In genomic region chr2:176566936-176567335, GRCh38 we compare ENCODE assay signal across 16 cellular contexts.
A peak's percentile ranks its signal among the peaks of the same experiment; 100 is the strongest.
DNase-seq lines count a peak whose midpoint lies in the region; ATAC-seq, FAIRE-seq and TF ChIP-seq lines count a peak whose summit lies in the region.
"Had no signal": no experiment of that assay in that cellular context is flagged by ENCODE, and none has a peak within 500 bp of the region (broad histone marks: within the 10 kb centered on the region; RNA-seq: fewer than 3 reads in every experiment).

No MANE protein-coding gene starts in this region.

- H3K79me2 ChIP-seq in endothelial cell of umbilical vein (ENCODE audit: control insufficient read depth, insufficient read depth, low read length): no peaks in the 10 kb centered on the region

- H3K79me1 ChIP-seq in IMR-90 (ENCODE audit: low read depth in 1 of 2, low read length in 2 of 2): no peaks in the 10 kb centered on the region

- no peak overlapping the region for H3K56ac ChIP-seq in IMR-90 (ENCODE audit: extremely low read depth, insufficient read depth, low read length)

- H2AFZ ChIP-seq in IMR-90 (replicated peaks; ENCODE audit: low read length, poor library complexity) (no peak overlapping the region), endothelial cell of umbilical vein (ENCODE audit: low read depth, low read length) (no peak overlapping the region)

- intact Hi-C loops in IMR-90 (cut with micrococcal nuclease): no loop called here
- intact Hi-C loops in endothelial cell of umbilical vein (cut with micrococcal nuclease): loop anchor here (1.0 kb wide), 2 partner anchors 16 to 70 kb away; no protein-coding TSS in a partner anchor
- intact Hi-C loops in uterus (cut with DNase I; ENCODE audit: low total_unique reads): no loop called here
- intact Hi-C loops in gastrocnemius medialis (cut with DNase I; ENCODE audit: low total_unique reads): no loop called here

- peaks cover 3% of the 10 kb centered on the region; the same call in 1 of the 2 replicates for H3K9me1 ChIP-seq in IMR-90 (ENCODE audit: insufficient read depth, low read length)
- H3K9me1 ChIP-seq in endothelial cell of umbilical vein (replicated peaks; ENCODE audit: control insufficient read depth, extremely low read depth, insufficient read depth, low read length): no peaks in the 10 kb centered on the region

- H3K27me3 ChIP-seq in IMR-90 (ENCODE audit: control insufficient read depth, insufficient read depth, low read length) (no peaks in the 10 kb centered on the region), endothelial cell of umbilical vein (ENCODE audit: control insufficient read depth in 2 of 2, insufficient read depth in 2 of 2, low read length in 2 of 2) (no peaks in the 10 kb centered on the region), uterus (no peaks in the 10 kb centered on the region), gastrocnemius medialis (peaks cover 0 to 2% (median 0%) of the 10 kb centered on the region in 3 donors), MG63 (no peaks in the 10 kb centered on the region)
- H3K27me3 ChIP-seq: BLaER1 had no signal

- H3K4me2 ChIP-seq in IMR-90 (ENCODE audit: low read depth, low read length): no peak overlapping the region
- no peak overlapping the region for H3K4me2 ChIP-seq in endothelial cell of umbilical vein (ENCODE audit: insufficient read depth, low read length)
- H3K4me2 ChIP-seq: BLaER1 had no signal

- TF ChIP-seq CTCF in IMR-90 (conservative IDR thresholded peaks at IDR 0.05; ENCODE audit: low read depth, low read length) (no peak), endothelial cell of umbilical vein (IDR thresholded peaks at IDR 0.05; ENCODE audit: extremely low read depth in 1 of 2, insufficient read depth in 1 of 2, low read depth in 1 of 2, low read length in 2 of 2) (no peak), uterus (IDR thresholded peaks at IDR 0.05) (no peak), gastrocnemius medialis (IDR thresholded peaks at IDR 0.05 in 4 of 5, conservative IDR thresholded peaks at IDR 0.05 in 1 of 5) (no peak)

- no peak overlapping the region for H4K8ac ChIP-seq in IMR-90 (ENCODE audit: low read depth in 2 of 2, low read length in 2 of 2)

- no peak overlapping the region for H3K27ac ChIP-seq in IMR-90 (ENCODE audit: insufficient read depth, low read length)
- no peak overlapping the region for H3K27ac ChIP-seq in endothelial cell of umbilical vein (ENCODE audit: insufficient read depth, low read depth, low read length)
- peak overlapping the region; percentile 54 to 62 for H3K27ac ChIP-seq in uterus
- H3K27ac ChIP-seq in gastrocnemius medialis: no peak overlapping the region
- H3K27ac ChIP-seq: BLaER1 had no signal

- no peak overlapping the region for H4K5ac ChIP-seq in IMR-90 (ENCODE audit: low read depth, low read length)

- in situ Hi-C loops in IMR-90 (cut with MboI; ENCODE audit: low sequenced_read_pairs) (no loop called here), gastrocnemius medialis (cut with MboI; ENCODE audit: low sequenced_read_pairs in 4 of 4) (no loop called here)

- H3K4me1 ChIP-seq in IMR-90 (ENCODE audit: control insufficient read depth, insufficient read depth, low read length) (peaks cover 4% of the 10 kb centered on the region), endothelial cell of umbilical vein (ENCODE audit: control insufficient read depth, extremely low read depth, insufficient read depth, low read length) (peaks cover 15% of the 10 kb centered on the region), uterus (peaks cover 0 to 5% of the 10 kb centered on the region in 2 donors), gastrocnemius medialis (no peaks in the 10 kb centered on the region)
- H3K4me1 ChIP-seq: BLaER1 had no signal

- H2AK5ac ChIP-seq in IMR-90 (ENCODE audit: low read depth, low read length): no peak overlapping the region

- BruUV-seq in IMR-90 (replicated peaks; lab: Mats Ljungman, UMichigan) (no TSS peak), endothelial cell of umbilical vein (replicated peaks; lab: Mats Ljungman, UMichigan) (no TSS peak)

- H4K20me1 ChIP-seq in IMR-90 (ENCODE audit: insufficient read depth, low read length) (no peaks in the 10 kb centered on the region), endothelial cell of umbilical vein (replicated peaks; ENCODE audit: control insufficient read depth, extremely low read depth, insufficient read depth, low read length) (no peaks in the 10 kb centered on the region)
- H4K20me1 ChIP-seq: BLaER1 had no signal

- H3K18ac ChIP-seq in IMR-90 (ENCODE audit: low read depth, low read length): no peak overlapping the region

- CTCF ChIA-PET in IMR-90 (lab: Yijun Ruan, JAX) (interaction anchor here (1.0 to 1.4 kb wide), 2 partner anchors 10 to 112 kb away, joined by 3 to 4 read pairs; no protein-coding TSS in a partner anchor), endothelial cell of umbilical vein (lab: Charles Lee) (interaction anchor here (0.7 to 6.0 kb wide), 12 partner anchors 9 to 598 kb away, joined by 3 to 43 read pairs (median 6); no protein-coding TSS in a partner anchor)

- TF ChIP-seq POLR2A in IMR-90 (IDR thresholded peaks at IDR 0.05; ENCODE audit: low read depth, low read length): no peak
- no peak for TF ChIP-seq POLR2A in endothelial cell of umbilical vein (IDR thresholded peaks at IDR 0.05; ENCODE audit: low read depth, low read length)
- no peak for TF ChIP-seq POLR2A in uterus (IDR thresholded peaks at IDR 0.05)
- TF ChIP-seq POLR2A in gastrocnemius medialis (IDR thresholded peaks at IDR 0.05): no peak

- H2BK120ac ChIP-seq in IMR-90 (ENCODE audit: low read depth, low read length): no peak overlapping the region

- no peak overlapping the region for H3K14ac ChIP-seq in IMR-90 (replicated peaks; ENCODE audit: low read depth, low read length)

- H3K9ac ChIP-seq in IMR-90 (ENCODE audit: low read depth, low read length) (no peak overlapping the region), endothelial cell of umbilical vein (replicated peaks; ENCODE audit: extremely low read depth, insufficient read depth, low read length) (no peak overlapping the region)
- H3K9ac ChIP-seq: BLaER1 had no signal

- H3K4me3 ChIP-seq in IMR-90 (ENCODE audit: insufficient read depth, low read depth, low read length) (no peak overlapping the region), endothelial cell of umbilical vein (replicated peaks in 1 of 3; ENCODE audit: insufficient read depth in 1 of 3, low read depth in 1 of 3, low read length in 3 of 3) (no peak overlapping the region), uterus (no peak overlapping the region), gastrocnemius medialis (no peak overlapping the region), MG63 (no peak overlapping the region)
- H3K4me3 ChIP-seq: BLaER1, GM12878, K562 had no signal

- H3K23ac ChIP-seq in IMR-90 (ENCODE audit: low read depth, low read length): no peak overlapping the region

- DNase-seq in AG20443 (ENCODE audit: low spot score): peak; percentile 34
- DNase-seq in IMR-90: peak; percentile 28
- DNase-seq in endothelial cell of umbilical vein (ENCODE audit: low read depth, low spot score): peak; percentile 7
- no peak for DNase-seq in uterus
- DNase-seq in gastrocnemius medialis: no peak
- DNase-seq in MG63: no peak
- DNase-seq in NCI-H1048 (lab: John Stamatoyannopoulos, UW): no peak
- DNase-seq: Calu3; CD8-positive, alpha-beta T cell; DMS79 treated with DMSO at 0.1 percent for 48 hours; GF-D8; H9 had no signal

- H3K36me3 ChIP-seq in IMR-90 (ENCODE audit: control insufficient read depth, insufficient read depth, low read length): no peaks in the 10 kb centered on the region
- H3K36me3 ChIP-seq in endothelial cell of umbilical vein (ENCODE audit: control insufficient read depth in 2 of 2, extremely low read depth in 1 of 2, insufficient read depth in 2 of 2, low read length in 2 of 2): no peaks in the 10 kb centered on the region
- H3K36me3 ChIP-seq in uterus: no peaks in the 10 kb centered on the region
- no peaks in the 10 kb centered on the region for H3K36me3 ChIP-seq in gastrocnemius medialis
- no peaks in the 10 kb centered on the region for H3K36me3 ChIP-seq in MG63
- H3K36me3 ChIP-seq: BLaER1 had no signal

- no peak overlapping the region for H4K91ac ChIP-seq in IMR-90 (ENCODE audit: insufficient read depth, low read depth, low read length)

- no peak overlapping the region for H3K4ac ChIP-seq in IMR-90 (ENCODE audit: low read depth, low read length)

- no peak for TF ChIP-seq RAD21 in IMR-90 (IDR thresholded peaks at IDR 0.05; ENCODE audit: low read length)

- H2AK9ac ChIP-seq in IMR-90 (replicated peaks; ENCODE audit: low read depth, low read length, poor library complexity): no peak overlapping the region

- no peak overlapping the region for H2BK15ac ChIP-seq in IMR-90 (ENCODE audit: low read depth, low read length)

- H3K9me3 ChIP-seq in IMR-90 (ENCODE audit: control insufficient read depth, insufficient read depth, low read length): no peaks in the 10 kb centered on the region
- no peaks in the 10 kb centered on the region for H3K9me3 ChIP-seq in endothelial cell of umbilical vein (replicated peaks; ENCODE audit: control insufficient read depth, insufficient read depth, low read length)
- no peaks in the 10 kb centered on the region for H3K9me3 ChIP-seq in uterus
- H3K9me3 ChIP-seq in gastrocnemius medialis: no peaks in the 10 kb centered on the region
- H3K9me3 ChIP-seq in MG63: no peaks in the 10 kb centered on the region
- H3K9me3 ChIP-seq: BLaER1 had no signal

- POLR2A ChIA-PET in IMR-90 (lab: Charles Lee; ENCODE audit: unreplicated experiment) (no interaction called here), endothelial cell of umbilical vein (lab: Charles Lee) (interaction anchor here (1.5 kb wide), 1 partner anchor 46 kb away, joined by 4 read pairs; no protein-coding TSS in a partner anchor)

- no peak overlapping the region for H2BK5ac ChIP-seq in IMR-90 (ENCODE audit: low read depth, low read length, poor library complexity, severe bottlenecking)

- dilution Hi-C loops in IMR-90 (cut with HindIII; ENCODE audit: low sequenced_read_pairs, unreplicated experiment) (no loop called here), endothelial cell of umbilical vein (cut with MboI; ENCODE audit: extremely low pct_ligation_motif_present, low sequenced_read_pairs) (loop anchor here (25.0 kb wide), 1 partner anchor 570 kb away; no protein-coding TSS in a partner anchor)

- H2BK20ac ChIP-seq in IMR-90 (ENCODE audit: low read depth, low read length): no peak overlapping the region

- FAIRE-seq in endothelial cell of umbilical vein (lab: Jason Lieb, UNC): no peak
- FAIRE-seq: GM12878, H1, K562 had no signal

- ATAC-seq in IMR-90 (ENCODE audit: low read depth) (no peak), gastrocnemius medialis (no peak)
- ATAC-seq: CD8-positive, alpha-beta T cell; GM12878; K562 had no signal

TF ChIP-seq in IMR-90, 13 proteins besides CTCF, POLR2A, EP300 and RAD21 (continues in another document):
- no peak for TF ChIP-seq CHD1 (IDR thresholded peaks at IDR 0.05; ENCODE audit: low read depth, low read length)
- no peak for TF ChIP-seq MAZ (IDR thresholded peaks at IDR 0.05; ENCODE audit: borderline replicate concordance, low read depth, low read length)
- TF ChIP-seq FOS (IDR thresholded peaks at IDR 0.05; ENCODE audit: low read depth, low read length): no peak

TF ChIP-seq in endothelial cell of umbilical vein, 7 proteins besides CTCF, POLR2A, EP300 and RAD21:
- TF ChIP-seq EZH2 (IDR thresholded peaks at IDR 0.05; ENCODE audit: borderline replicate concordance, low read depth, low read length, severe bottlenecking) (no peak), FOS (IDR thresholded peaks at IDR 0.05; ENCODE audit: borderline replicate concordance, insufficient read depth, low read length) (no peak)

Comparison
In these comparisons a context has a peak if more than half of its experiments do, and no peak if none do; other contexts are left out.
1. DNase-seq: peak in AG20443 (single experiment), IMR-90 (single experiment) and endothelial cell of umbilical vein (single experiment); none in uterus (0 of 2), gastrocnemius medialis (0 of 2), MG63 (single experiment) and NCI-H1048 (single experiment).
2. H3K27ac ChIP-seq: peak in uterus (2 of 2); none in IMR-90 (single experiment), endothelial cell of umbilical vein (single experiment) and gastrocnemius medialis (0 of 4).